15 cellular contexts compared by ENCODE assay signal in genomic region chr11:65773784-65774411, GRCh38. TPM values are rescaled to one million over a fixed set of nuclear protein-coding genes. Genes with fewer than 3 reads are reported as not detected.
DNase-seq lines count a peak whose midpoint lies in the region; ATAC-seq and TF ChIP-seq lines count a peak whose summit lies in the region.
"Had no signal": no experiment of that assay in that cellular context is flagged by ENCODE, and none has a peak within 500 bp of the region (broad histone marks: within the 10 kb centered on the region; RNA-seq: fewer than 3 reads in every experiment).

No MANE protein-coding gene starts in this region.

- no peak for DNase-seq in BE2C
- peak; percentile 36 for DNase-seq in GM23248
- DNase-seq in activated T-helper 1 cell treated with anti-CD3 and anti-CD28 coated beads, Interleukin-12 subunit alpha, Interleukin-12 subunit beta, Interleukin-2, Interleukin-4 antibody, amounts not matched to agents 30 ng/mL and 10 ng/mL and 1 ng/mL, durations not matched to agents 14 hours and 24 hours and 36 hours (ENCODE audit: low spot score), result no peak
- DNase-seq in left colon, result no peak
- no peak for DNase-seq in omental fat pad (ENCODE audit: low spot score)
- no peak for DNase-seq in foreskin melanocyte
- no peak for DNase-seq in stimulated activated CD4-positive, alpha-beta T cell treated with anti-CD3 and anti-CD28 coated beads, Interleukin-2, amount 100 ng/mL, for 48 hours
- DNase-seq: activated CD4-positive, alpha-beta T cell treated with anti-CD3 and anti-CD28 coated beads, Interleukin-2, amount 50 U/mL, for 4 hours; activated naive CD4-positive, alpha-beta T cell treated with Interleukin-2 at 50 U/mL for 16 hours; mucosa of descending colon; NCI-H345 had no signal

- no peaks in the 10 kb centered on the region for H3K4me1 ChIP-seq in BE2C
- peaks cover 9% of the 10 kb centered on the region for H3K4me1 ChIP-seq in GM23248 (ENCODE audit: insufficient read depth)

- no peaks in the 10 kb centered on the region for H3K9me2 ChIP-seq in GM23248 (ENCODE audit: insufficient read depth)

- no peaks in the 10 kb centered on the region for H3K9me3 Mint-ChIP-seq in activated T-helper 1 cell treated with anti-CD3 and anti-CD28 coated beads, Interleukin-12 subunit alpha, Interleukin-12 subunit beta, Interleukin-2, Interleukin-4 antibody, amounts not matched to agents 30 ng/mL and 10 ng/mL and 1 ng/mL, durations not matched to agents 14 hours and 24 hours and 36 hours

- H3K27ac ChIP-seq in GM23248, result no peak overlapping the region
- H3K27ac ChIP-seq: Peyer's patch, suprapubic skin had no signal

- H3K4me1 Mint-ChIP-seq in activated T-helper 1 cell treated with anti-CD3 and anti-CD28 coated beads, Interleukin-12 subunit alpha, Interleukin-12 subunit beta, Interleukin-2, Interleukin-4 antibody, amounts not matched to agents 30 ng/mL and 10 ng/mL and 1 ng/mL, durations not matched to agents 14 hours and 24 hours and 36 hours (ENCODE audit: low read depth), result peaks cover 23% of the 10 kb centered on the region

- H3K9me3 ChIP-seq in BE2C (no peaks in the 10 kb centered on the region), GM23248 (ENCODE audit: low read depth) (no peaks in the 10 kb centered on the region)
- H3K9me3 ChIP-seq: mucosa of descending colon, Peyer's patch, suprapubic skin had no signal

- H3F3A ChIP-seq in GM23248 (ENCODE audit: insufficient read depth), result no peaks in the 10 kb centered on the region

- no peak overlapping the region for H2AFZ ChIP-seq in GM23248

- H3K4me3 ChIP-seq in BE2C (ENCODE audit: low read depth, low read length), result no peak overlapping the region
- H3K4me3 ChIP-seq in GM23248, result no peak overlapping the region
- H3K4me3 ChIP-seq: mucosa of descending colon, Peyer's patch, suprapubic skin had no signal

- no peak overlapping the region for H3K4me2 ChIP-seq in GM23248 (ENCODE audit: unreplicated experiment)

- peaks cover 3% of the 10 kb centered on the region for H3K36me3 Mint-ChIP-seq in activated T-helper 1 cell treated with anti-CD3 and anti-CD28 coated beads, Interleukin-12 subunit alpha, Interleukin-12 subunit beta, Interleukin-2, Interleukin-4 antibody, amounts not matched to agents 30 ng/mL and 10 ng/mL and 1 ng/mL, durations not matched to agents 14 hours and 24 hours and 36 hours (ENCODE audit: low read depth)

- ATAC-seq in left colon, result peak; percentile 18
- no peak for ATAC-seq in omental fat pad (ENCODE audit: low FRiP score)
- no peak for ATAC-seq in HG03442 (IDR thresholded peaks at IDR 0.05; ENCODE audit: unreplicated experiment)
- ATAC-seq: mucosa of descending colon had no signal

- WGBS in GM23248 (ENCODE audit: low coverage in 1 of 2, low lambda C conversion rate in 2 of 2, missing lambda C conversion rate in 2 of 2), 2 experiments, result 35 to 36% methylated on average over 8 of the region's 8 CpGs

- H3K27me3 ChIP-seq in BE2C (no peaks in the 10 kb centered on the region), GM23248 (replicated peaks; ENCODE audit: insufficient read depth) (no peaks in the 10 kb centered on the region)
- H3K27me3 ChIP-seq: Peyer's patch, suprapubic skin had no signal

- H3K79me2 ChIP-seq in GM23248 (ENCODE audit: insufficient read depth), result peaks cover 33% of the 10 kb centered on the region

- no peak overlapping the region for H3K9ac ChIP-seq in GM23248

- intact Hi-C loops in activated T-helper 1 cell treated with anti-CD3 and anti-CD28 coated beads, Interleukin-12 subunit alpha, Interleukin-12 subunit beta, Interleukin-2, Interleukin-4 antibody, amounts not matched to agents 30 ng/mL and 10 ng/mL and 1 ng/mL, durations not matched to agents 14 hours and 24 hours and 36 hours (cut with micrococcal nuclease), result no loop called here
- intact Hi-C loops in left colon (cut with DNase I, micrococcal nuclease), result no loop called here

- no peak overlapping the region for H3K4me3 Mint-ChIP-seq in activated T-helper 1 cell treated with anti-CD3 and anti-CD28 coated beads, Interleukin-12 subunit alpha, Interleukin-12 subunit beta, Interleukin-2, Interleukin-4 antibody, amounts not matched to agents 30 ng/mL and 10 ng/mL and 1 ng/mL, durations not matched to agents 14 hours and 24 hours and 36 hours

- in situ Hi-C loops in GM23248 (cut with MboI), result no loop called here

- no peaks in the 10 kb centered on the region for H3K36me3 ChIP-seq in BE2C
- no peaks in the 10 kb centered on the region for H3K36me3 ChIP-seq in GM23248 (ENCODE audit: low read depth)

- peak; percentile 44 for TF ChIP-seq CTCF in BE2C (IDR thresholded peaks at IDR 0.05; ENCODE audit: low read depth, low read length)
- no peak for TF ChIP-seq CTCF in omental fat pad (IDR thresholded peaks at IDR 0.05)

- peak overlapping the region; percentile 18 for H3K27ac Mint-ChIP-seq in activated T-helper 1 cell treated with anti-CD3 and anti-CD28 coated beads, Interleukin-12 subunit alpha, Interleukin-12 subunit beta, Interleukin-2, Interleukin-4 antibody, amounts not matched to agents 30 ng/mL and 10 ng/mL and 1 ng/mL, durations not matched to agents 14 hours and 24 hours and 36 hours

- no peaks in the 10 kb centered on the region for H3K27me3 Mint-ChIP-seq in activated T-helper 1 cell treated with anti-CD3 and anti-CD28 coated beads, Interleukin-12 subunit alpha, Interleukin-12 subunit beta, Interleukin-2, Interleukin-4 antibody, amounts not matched to agents 30 ng/mL and 10 ng/mL and 1 ng/mL, durations not matched to agents 14 hours and 24 hours and 36 hours (ENCODE audit: insufficient read depth)

- H4K20me1 ChIP-seq in GM23248 (ENCODE audit: insufficient read depth), result no peaks in the 10 kb centered on the region

RNA-seq across cellular contexts. Expression of gene AP5B1, which starts 6.9 kb away (rescaled TPM):
- polyA plus RNA-seq in BE2C (2012; ENCODE audit: insufficient read depth, insufficient read length, low read depth), result 1.6 TPM
- 14.8 and 16.4 TPM in 2 replicates for total RNA-seq in GM23248 (2014; rRNA removed; shearing (Covaris generic))
- polyA plus RNA-seq in GM23248 (2016; fragmentation: Nextera tagmentation; extraction: Ambion mirVana), result 4.4 and 4.9 TPM in 2 replicates
- total RNA-seq in activated T-helper 1 cell treated with anti-CD3 and anti-CD28 coated beads, Interleukin-12 subunit alpha, Interleukin-12 subunit beta, Interleukin-2, Interleukin-4 antibody, amounts not matched to agents 30 ng/mL and 10 ng/mL and 1 ng/mL, durations not matched to agents 14 hours and 24 hours and 36 hours, result 17.4 and 19.2 TPM in 2 replicates
- total RNA-seq in left colon (10 to 100 TPM; 21.7 to 22.4 TPM), omental fat pad (10 to 100 TPM; 15.4 to 32.8 (median 30.9) TPM)

RNA-seq across cellular contexts. Expression of gene OVOL1, which starts 13.0 kb away (rescaled TPM):
- polyA plus RNA-seq in BE2C (2012; ENCODE audit: insufficient read depth, insufficient read length, low read depth), result not detected
- total RNA-seq in GM23248 (2014; rRNA removed; shearing (Covaris generic)), result not detected in 2 replicates
- polyA plus RNA-seq in GM23248 (2016; fragmentation: Nextera tagmentation; extraction: Ambion mirVana), result not detected in 2 replicates
- 0.10 and 0.36 TPM in 2 replicates for total RNA-seq in activated T-helper 1 cell treated with anti-CD3 and anti-CD28 coated beads, Interleukin-12 subunit alpha, Interleukin-12 subunit beta, Interleukin-2, Interleukin-4 antibody, amounts not matched to agents 30 ng/mL and 10 ng/mL and 1 ng/mL, durations not matched to agents 14 hours and 24 hours and 36 hours
- total RNA-seq in left colon (10 to 100 TPM; 29.5 to 35.9 TPM), omental fat pad (not detected)
- total RNA-seq: fibroblast of lung had no signal
- polyA plus RNA-seq: fibroblast of lung had no signal

RNA-seq across cellular contexts. Expression of gene RNASEH2C, which starts 53.3 kb away (rescaled TPM):
- polyA plus RNA-seq in BE2C (2012; ENCODE audit: insufficient read depth, insufficient read length, low read depth), result 225 TPM
- total RNA-seq in GM23248 (2014; rRNA removed; shearing (Covaris generic)), result 45.7 and 56.1 TPM in 2 replicates
- 115 and 117 TPM in 2 replicates for polyA plus RNA-seq in GM23248 (2016; fragmentation: Nextera tagmentation; extraction: Ambion mirVana)
- total RNA-seq in activated T-helper 1 cell treated with anti-CD3 and anti-CD28 coated beads, Interleukin-12 subunit alpha, Interleukin-12 subunit beta, Interleukin-2, Interleukin-4 antibody, amounts not matched to agents 30 ng/mL and 10 ng/mL and 1 ng/mL, durations not matched to agents 14 hours and 24 hours and 36 hours, result 87.6 and 89.0 TPM in 2 replicates
- 10 to 100 TPM; 23.7 to 31.2 TPM for total RNA-seq in left colon
- total RNA-seq in omental fat pad, result 100 to 1,000 TPM in 3 of 4 donors, 10 to 100 TPM in 1; 89.7 to 192 (median 125) TPM

RNA-seq across cellular contexts. Expression of gene SNX32, which starts 59.9 kb away (rescaled TPM):
- 10.3 TPM for polyA plus RNA-seq in BE2C (2012; ENCODE audit: insufficient read depth, insufficient read length, low read depth)
- not detected in 2 replicates for total RNA-seq in GM23248 (2014; rRNA removed; shearing (Covaris generic))
- polyA plus RNA-seq in GM23248 (2016; fragmentation: Nextera tagmentation; extraction: Ambion mirVana), result 0.51 and 0.98 TPM in 2 replicates
- total RNA-seq in activated T-helper 1 cell treated with anti-CD3 and anti-CD28 coated beads, Interleukin-12 subunit alpha, Interleukin-12 subunit beta, Interleukin-2, Interleukin-4 antibody, amounts not matched to agents 30 ng/mL and 10 ng/mL and 1 ng/mL, durations not matched to agents 14 hours and 24 hours and 36 hours, result 1.6 and 1.9 TPM in 2 replicates
- total RNA-seq in left colon, result 1 to 10 TPM; 1.6 to 3.8 TPM
- 1 to 10 TPM in 2 of 4 donors, under 1 TPM in 2; 0.79 to 1.6 (median 1.1) TPM for total RNA-seq in omental fat pad

Comparison
In these comparisons a context has a peak if more than half of its experiments do, and no peak if none do; other contexts are left out.
1. RNA of gene OVOL1, which starts 13.0 kb away (total RNA-seq): 29.5 to 35.9 TPM in left colon; 0.10 to 0.36 TPM in activated T-helper 1 cell treated with anti-CD3 and anti-CD28 coated beads, Interleukin-12 subunit alpha, Interleukin-12 subunit beta, Interleukin-2, Interleukin-4 antibody, amounts not matched to agents 30 ng/mL and 10 ng/mL and 1 ng/mL, durations not matched to agents 14 hours and 24 hours and 36 hours, not detected in GM23248 and not detected in omental fat pad; every median in the first group is over 10 times any median in the second.